9 cellular contexts compared by ENCODE assay signal in genomic region chr17:66677201-66677981, GRCh38.
DNase-seq lines count a peak whose midpoint lies in the region; ATAC-seq and TF ChIP-seq lines count a peak whose summit lies in the region.
"Had no signal": no experiment of that assay in that cellular context is flagged by ENCODE, and none has a peak within 500 bp of the region (broad histone marks: within the 10 kb centered on the region; RNA-seq: fewer than 3 reads in every experiment).

No MANE protein-coding gene starts in this region.

- intact Hi-C loops in mammary epithelial cell (cut with micrococcal nuclease) (loop anchor here (2.0 to 5.0 kb wide), 2 partner anchors 211 to 255 kb away; no protein-coding TSS in a partner anchor), lower lobe of right lung (cut with DNase I) (no loop called here), head of caudate nucleus (cut with DNase I) (no loop called here)

- 62% methylated on average over 12 of the region's 13 CpGs for WGBS in mammary epithelial cell (ENCODE audit: low coverage, missing lambda C conversion rate)

- CTCF ChIA-PET in mammary epithelial cell (lab: Charles Lee; ENCODE audit: low non-redundant PET): no interaction called here

- peak overlapping the region; percentile 89 for H3K4me2 ChIP-seq in mammary epithelial cell (ENCODE audit: insufficient read depth, low read depth, low read length)

- peak; percentile 58 for DNase-seq in AG20443 (ENCODE audit: low spot score)
- DNase-seq in HS-5 (ENCODE audit: low read depth): peak; percentile 75
- peak; percentile 96 for DNase-seq in mammary epithelial cell
- no peak for DNase-seq in lower lobe of right lung
- no peak for DNase-seq in head of caudate nucleus
- no peak for DNase-seq in middle frontal gyrus (ENCODE audit: extremely low spot score, low spot score)
- no peak for DNase-seq in left lobe of liver (ENCODE audit: low spot score)
- no peak for DNase-seq in SIG-M5 (lab: John Stamatoyannopoulos, UW)
- DNase-seq: NCI-H446 treated with DMSO at 0.1 percent for 48 hours had no signal

- H3K9me3 ChIP-seq in mammary epithelial cell (replicated peaks; ENCODE audit: insufficient read depth, low read length) (peaks cover 14% of the 10 kb centered on the region), lower lobe of right lung (no peaks in the 10 kb centered on the region)

- no peak for ATAC-seq in lower lobe of right lung
- no peak for ATAC-seq in left lobe of liver

- H3K27me3 ChIP-seq in mammary epithelial cell (ENCODE audit: insufficient read depth, low read length) (no peaks in the 10 kb centered on the region), lower lobe of right lung (ENCODE audit: low read depth) (no peaks in the 10 kb centered on the region)

- no TSS peak for BruUV-seq in mammary epithelial cell (replicated peaks; lab: Mats Ljungman, UMichigan)

- no peaks in the 10 kb centered on the region for H3K79me2 ChIP-seq in mammary epithelial cell (ENCODE audit: insufficient read depth, low read length)

- dilution Hi-C loops in mammary epithelial cell (cut with HindIII; ENCODE audit: low sequenced_read_pairs): no loop called here

- no peaks in the 10 kb centered on the region for H4K20me1 ChIP-seq in mammary epithelial cell (ENCODE audit: insufficient read depth, low read length)

- H2AFZ ChIP-seq in mammary epithelial cell (ENCODE audit: low read depth, low read length): no peak overlapping the region

- TF ChIP-seq CTCF in mammary epithelial cell (conservative IDR thresholded peaks at IDR 0.05 in 1 of 2, IDR thresholded peaks at IDR 0.05 in 1 of 2; ENCODE audit: extremely low read depth in 1 of 2, insufficient read depth in 1 of 2, low read depth in 1 of 2, low read length in 2 of 2) (no peak), lower lobe of right lung (IDR thresholded peaks at IDR 0.05) (no peak)

- H3K36me3 ChIP-seq in mammary epithelial cell (ENCODE audit: insufficient read depth, low read length) (no peaks in the 10 kb centered on the region), lower lobe of right lung (no peaks in the 10 kb centered on the region)

- H3K4me3 ChIP-seq in mammary epithelial cell (replicated peaks in 1 of 3; ENCODE audit: insufficient read depth in 1 of 3, low read depth in 2 of 3, low read length in 3 of 3) (no peak overlapping the region), lower lobe of right lung (no peak overlapping the region)

- in situ Hi-C loops in mammary epithelial cell (cut with MboI; ENCODE audit: low sequenced_read_pairs in 2 of 2): loop anchor here in 1 of 2 donors (5.0 kb wide), 2 partner anchors 110 to 420 kb away; no protein-coding TSS in a partner anchor

- H3K9ac ChIP-seq in mammary epithelial cell (ENCODE audit: insufficient read depth, low read length): no peak overlapping the region

- H3K4me1 ChIP-seq in mammary epithelial cell (ENCODE audit: insufficient read depth, low read length) (peaks cover 55% of the 10 kb centered on the region), lower lobe of right lung (peaks cover 17% of the 10 kb centered on the region)

- H3K27ac ChIP-seq in mammary epithelial cell (ENCODE audit: insufficient read depth, low read depth, low read length) (peak overlapping the region; percentile 93), lower lobe of right lung (peak overlapping the region; percentile 85)

Comparison
In these comparisons a context has a peak if more than half of its experiments do, and no peak if none do; other contexts are left out.
1. DNase-seq: peak in AG20443 (single experiment), HS-5 (single experiment) and mammary epithelial cell (single experiment); none in lower lobe of right lung (single experiment), head of caudate nucleus (0 of 42), middle frontal gyrus (single experiment), left lobe of liver (single experiment) and SIG-M5 (single experiment).